ENCODE assay signal across 9 cellular contexts in genomic region chr4:27931584-27931983, GRCh38.
"Had no signal": no experiment of that assay in that cellular context is flagged by ENCODE, and none has a peak within 500 bp of the region (broad histone marks: within the 10 kb centered on the region; RNA-seq: fewer than 3 reads in every experiment).

No MANE protein-coding gene starts in this region.

- H3K9me3 ChIP-seq: HAP-1 had no signal

- H3K27ac ChIP-seq: GM23248 had no signal

- H2AFZ ChIP-seq: GM23248, GM23338 had no signal

- DNase-seq: GM23248, GOT3, H7, H9, HCEC 1CT, HFFc6 had no signal

- H3K9ac ChIP-seq: GM23248 had no signal

- H3K4me3 ChIP-seq: GM23248, GM23338, HAP-1 had no signal

- H3K27ac Mint-ChIP-seq: GM23338, H9, HFFc6 had no signal

- H3K9me3 Mint-ChIP-seq: GM23338, H9, HFFc6 had no signal

- H3K4me2 ChIP-seq: GM23338 had no signal

- H3K36me3 ChIP-seq: HAP-1 had no signal

- ATAC-seq: GM23338, HCT116 had no signal

- H3K4me3 Mint-ChIP-seq: GM23338, H9, HFFc6 had no signal
